ENCODE assay signal across 1 cellular context in the genomic region with DNA sequence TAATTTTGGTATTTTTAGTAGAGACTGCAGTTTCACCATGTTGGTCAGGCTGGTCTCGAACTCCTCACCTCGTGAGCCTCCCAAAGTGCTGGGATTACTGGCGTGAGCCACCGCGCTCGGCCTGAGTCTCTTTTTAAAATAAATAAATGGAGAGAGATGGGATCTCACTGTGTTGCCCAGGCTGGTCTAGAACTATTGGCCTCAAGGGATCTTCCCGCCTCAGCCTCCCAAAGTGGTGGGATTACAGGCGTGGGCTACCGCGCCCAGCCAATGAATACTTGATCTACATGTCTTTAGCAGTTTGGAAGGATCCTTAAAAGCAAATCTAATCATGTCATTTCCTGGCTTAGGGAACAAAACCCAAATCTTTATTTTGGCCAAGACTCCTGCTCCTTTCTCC.
TF ChIP-seq lines count a peak whose summit lies in the region.

No MANE protein-coding gene starts in this region.

TF ChIP-seq in K562, 482 proteins besides CTCF, POLR2A, EP300 and RAD21:
- TF ChIP-seq STAT5A (IDR thresholded peaks at IDR 0.05; ENCODE audit: borderline replicate concordance, low read length) = no peak
- TF ChIP-seq BCOR (IDR thresholded peaks at IDR 0.05) = peak; percentile 31; the same call in 1 of the 2 replicates
- peak; percentile 79 for TF ChIP-seq ZNF121 (CRISPR knock-in tag; conservative IDR thresholded peaks at IDR 0.05)
